ENCODE assay signal across 8 cellular contexts in the genomic region with DNA sequence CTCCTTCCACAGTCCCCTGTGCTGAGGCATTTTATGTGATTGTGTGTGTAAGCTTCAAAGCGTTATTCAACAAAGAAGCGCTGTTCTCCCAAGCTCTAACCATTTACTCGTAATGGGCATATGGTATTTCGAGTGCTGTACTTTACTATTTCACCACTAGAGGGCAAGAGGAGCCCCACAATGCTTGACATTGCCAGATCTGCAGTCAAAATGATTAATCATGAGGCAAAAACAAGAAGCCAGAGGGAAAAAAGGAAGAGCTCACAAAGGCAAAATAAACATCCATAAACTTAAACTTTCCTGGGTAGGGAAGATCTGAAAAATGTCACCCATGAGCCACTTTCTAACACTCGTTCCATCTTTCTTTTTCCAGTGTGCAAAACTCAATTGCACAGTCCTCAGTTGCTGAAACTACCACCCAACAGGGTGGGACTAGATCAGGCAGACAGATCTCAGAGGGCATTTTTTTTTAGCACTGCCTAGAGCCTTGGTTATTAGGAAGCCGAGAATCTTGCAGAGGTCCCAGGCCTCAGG.
DNase-seq lines count a peak whose midpoint lies in the region; ATAC-seq and TF ChIP-seq lines count a peak whose summit lies in the region.

No MANE protein-coding gene starts in this region.

- no peak overlapping the region for H3K27ac Mint-ChIP-seq in activated T-helper 17 cell treated with anti-CD3 and anti-CD28 coated beads, Interleukin-2, amount 50 U/mL, for 72 hours

- peaks cover 24% of the 10 kb centered on the region for H3K4me1 ChIP-seq in left ventricle myocardium inferior

- no peaks in the 10 kb centered on the region for H3K27me3 ChIP-seq in left ventricle myocardium inferior (ENCODE audit: low read depth)

- ATAC-seq in HG03378 (IDR thresholded peaks at IDR 0.05; ENCODE audit: unreplicated experiment) (peak; percentile 90), HG02970 (IDR thresholded peaks at IDR 0.05; ENCODE audit: low FRiP score, unreplicated experiment) (no peak)
- ATAC-seq in activated T-helper 17 cell treated with anti-CD3 and anti-CD28 coated beads, Interleukin-2, amount 50 U/mL, for 72 hours (replicated peaks), result peak; percentile 57

- peak overlapping the region; percentile 79 for H3K27ac ChIP-seq in left ventricle myocardium inferior (replicated peaks)

- no peaks in the 10 kb centered on the region for H3K27me3 Mint-ChIP-seq in activated T-helper 17 cell treated with anti-CD3 and anti-CD28 coated beads, Interleukin-2, amount 50 U/mL, for 72 hours

- H3K36me3 Mint-ChIP-seq in activated T-helper 17 cell treated with anti-CD3 and anti-CD28 coated beads, Interleukin-2, amount 50 U/mL, for 72 hours (ENCODE audit: low read depth), result no peaks in the 10 kb centered on the region

- peak overlapping the region; percentile 43 for H3K4me3 ChIP-seq in left ventricle myocardium inferior

- no peaks in the 10 kb centered on the region for H3K36me3 ChIP-seq in left ventricle myocardium inferior

- intact Hi-C loops in left ventricle myocardium inferior (cut with micrococcal nuclease), result loop anchor here (5.0 to 10.0 kb wide), 3 partner anchors 91 to 498 kb away; no protein-coding TSS in a partner anchor

- no peak overlapping the region for H3K4me3 Mint-ChIP-seq in activated T-helper 17 cell treated with anti-CD3 and anti-CD28 coated beads, Interleukin-2, amount 50 U/mL, for 72 hours

- H3K9me3 Mint-ChIP-seq in activated T-helper 17 cell treated with anti-CD3 and anti-CD28 coated beads, Interleukin-2, amount 50 U/mL, for 72 hours, result no peaks in the 10 kb centered on the region

- H3K9me3 ChIP-seq in left ventricle myocardium inferior (replicated peaks), result no peaks in the 10 kb centered on the region

- H3K4me1 Mint-ChIP-seq in activated T-helper 17 cell treated with anti-CD3 and anti-CD28 coated beads, Interleukin-2, amount 50 U/mL, for 72 hours, result no peaks in the 10 kb centered on the region

- TF ChIP-seq CTCF in left ventricle myocardium inferior (IDR thresholded peaks at IDR 0.05; ENCODE audit: borderline replicate concordance), result peak; percentile 91

- DNase-seq in COR-L47 (lab: John Stamatoyannopoulos, UW) (peak; percentile 49), GM19238 (ENCODE audit: insufficient read length, low spot score) (peak; percentile 27), NCI-H2227 treated with DMSO at 0.1 percent for 48 hours (lab: John Stamatoyannopoulos, UW) (peak; percentile 89), left ventricle myocardium inferior (no peak), renal cortical epithelial cell (ENCODE audit: low read depth) (peak; percentile 89)
